ENCODE assay signal across 12 cellular contexts in the genomic region with DNA sequence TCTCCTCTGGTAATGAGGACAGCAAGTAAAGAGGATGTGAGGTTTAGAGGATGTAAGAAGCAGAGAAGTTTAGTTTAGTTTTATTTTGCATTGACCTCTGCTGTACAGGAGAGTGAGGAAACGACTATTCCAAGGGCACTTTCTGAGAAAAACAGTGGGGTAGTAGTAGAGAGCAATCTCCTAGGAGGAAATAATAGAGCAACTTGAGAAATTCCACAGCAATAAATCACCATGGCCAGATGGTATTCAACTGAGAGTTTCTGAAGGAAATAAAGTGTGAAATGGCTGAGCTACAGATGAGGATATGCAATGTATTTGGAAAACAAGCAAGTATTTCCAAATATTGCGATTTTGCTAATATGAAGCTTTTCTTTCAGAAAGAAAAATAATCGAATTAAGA.
DNase-seq lines count a peak whose midpoint lies in the region; ATAC-seq, FAIRE-seq and TF ChIP-seq lines count a peak whose summit lies in the region.
"Had no signal": no experiment of that assay in that cellular context is flagged by ENCODE, and none has a peak within 500 bp of the region (broad histone marks: within the 10 kb centered on the region; RNA-seq: fewer than 3 reads in every experiment).

No MANE protein-coding gene starts in this region.

- H3K27ac ChIP-seq in smooth muscle cell (ENCODE audit: low read depth), result no peak overlapping the region
- no peak overlapping the region for H3K27ac ChIP-seq in Karpas-422 (ENCODE audit: low read length)
- H3K27ac ChIP-seq: parathyroid adenoma had no signal

- H3K27me3 ChIP-seq in smooth muscle cell (ENCODE audit: low read depth) (no peaks in the 10 kb centered on the region), Karpas-422 (ENCODE audit: low read length) (no peaks in the 10 kb centered on the region)
- H3K27me3 ChIP-seq: MG63 had no signal

- H3K4me2 ChIP-seq in smooth muscle cell (peak overlapping the region; percentile 5), Karpas-422 (ENCODE audit: low read depth, low read length, poor library complexity, severe bottlenecking) (no peak overlapping the region)

- DNase-seq in H54 (ENCODE audit: insufficient read length, low spot score), result no peak
- DNase-seq in foreskin fibroblast, result peak; percentile 65 to 80
- no peak for DNase-seq in smooth muscle cell (lab: John Stamatoyannopoulos, UW; ENCODE audit: unreplicated experiment)
- DNase-seq in Karpas-422, result no peak
- no peak for DNase-seq in OCI-M2 (lab: John Stamatoyannopoulos, UW; ENCODE audit: unreplicated experiment)
- DNase-seq: activated CD4-positive, alpha-beta memory T cell treated with anti-CD3 and anti-CD28 coated beads, Interleukin-2, amount 10 ng/mL, durations not matched to agents 7 days and 5 days; activated naive CD8-positive, alpha-beta T cell treated with anti-CD3 and anti-CD28 coated beads, Interleukin-2, amount 10 ng/mL, durations not matched to agents 7 days and 5 days; islet precursor cell; MG63 had no signal

- no peaks in the 10 kb centered on the region for H3F3A ChIP-seq in smooth muscle cell (ENCODE audit: low read depth)

- H3K4me1 ChIP-seq in smooth muscle cell (ENCODE audit: low read depth) (no peaks in the 10 kb centered on the region), Karpas-422 (ENCODE audit: low read length) (no peaks in the 10 kb centered on the region)
- H3K4me1 ChIP-seq: parathyroid adenoma had no signal

- no peaks in the 10 kb centered on the region for H3K9me3 ChIP-seq in smooth muscle cell (replicated peaks; ENCODE audit: low read depth)
- H3K9me3 ChIP-seq in Karpas-422 (ENCODE audit: low read length), result no peaks in the 10 kb centered on the region

- peak; percentile 88 for FAIRE-seq in H54 (lab: Jason Lieb, UNC)

- H4K20me1 ChIP-seq in smooth muscle cell (ENCODE audit: low read depth) (no peaks in the 10 kb centered on the region), Karpas-422 (ENCODE audit: insufficient read depth, low read depth, low read length) (no peaks in the 10 kb centered on the region)

- no peak overlapping the region for H2AFZ ChIP-seq in smooth muscle cell (ENCODE audit: low read depth)
- no peak overlapping the region for H2AFZ ChIP-seq in Karpas-422 (ENCODE audit: low read length)
- H2AFZ ChIP-seq: parathyroid adenoma had no signal

- WGBS in smooth muscle cell (ENCODE audit: low lambda C conversion rate), result 58% methylated on average over 3 of the region's 3 CpGs

- no peaks in the 10 kb centered on the region for H3K79me2 ChIP-seq in smooth muscle cell (ENCODE audit: low read depth)
- H3K79me2 ChIP-seq in Karpas-422 (ENCODE audit: low read length), result no peaks in the 10 kb centered on the region
- H3K79me2 ChIP-seq: parathyroid adenoma had no signal

- H3K9ac ChIP-seq in smooth muscle cell (ENCODE audit: low read depth) (no peak overlapping the region), Karpas-422 (ENCODE audit: low read length) (no peak overlapping the region)
- H3K9ac ChIP-seq: parathyroid adenoma had no signal

- H3K9me2 ChIP-seq in Karpas-422 (replicated peaks; ENCODE audit: insufficient read depth, low read length), result no peaks in the 10 kb centered on the region

- H3K36me3 ChIP-seq in smooth muscle cell (ENCODE audit: low read depth), result no peaks in the 10 kb centered on the region
- H3K36me3 ChIP-seq in Karpas-422 (ENCODE audit: insufficient read depth, low read length), result no peaks in the 10 kb centered on the region
- H3K36me3 ChIP-seq: MG63 had no signal

- H3K4me3 ChIP-seq in foreskin fibroblast (ENCODE audit: low read depth in 1 of 2, low read length in 2 of 2) (no peak overlapping the region), smooth muscle cell (no peak overlapping the region), Karpas-422 (ENCODE audit: low read length) (no peak overlapping the region)
- H3K4me3 ChIP-seq: MG63 had no signal

- no peak for TF ChIP-seq POLR2A in H54 (IDR thresholded peaks at IDR 0.05; ENCODE audit: low read depth, low read length)

- ATAC-seq in SK-N-SH treated with all-trans-retinoic acid at 6 μM for 48 hours, result peak; percentile 84
- no peak for ATAC-seq in HG03469 (IDR thresholded peaks at IDR 0.05; ENCODE audit: unreplicated experiment)

- TF ChIP-seq CTCF in foreskin fibroblast (IDR thresholded peaks at IDR 0.05; ENCODE audit: low read depth, low read length) (no peak), smooth muscle cell (IDR thresholded peaks at IDR 0.05; ENCODE audit: borderline replicate concordance, insufficient read depth, poor library complexity, severe bottlenecking) (no peak)

TF ChIP-seq in SK-N-SH treated with all-trans-retinoic acid at 6 μM for 48 hours, 23 proteins besides CTCF, POLR2A, EP300 and RAD21:
- TF ChIP-seq ZFP30 (CRISPR knock-in tag; IDR thresholded peaks at IDR 0.05) (no peak), SNAI2 (CRISPR knock-in tag; IDR thresholded peaks at IDR 0.05) (no peak), PPARA (CRISPR knock-in tag; IDR thresholded peaks at IDR 0.05; ENCODE audit: borderline replicate concordance) (no peak), RARB (CRISPR knock-in tag; IDR thresholded peaks at IDR 0.05) (no peak), ARNTL (CRISPR knock-in tag; IDR thresholded peaks at IDR 0.05; ENCODE audit: borderline replicate concordance, low read depth) (no peak), OSR1 (CRISPR knock-in tag; IDR thresholded peaks at IDR 0.05) (no peak), BACH2 (CRISPR knock-in tag; IDR thresholded peaks at IDR 0.05; ENCODE audit: borderline replicate concordance) (no peak), ZNF70 (CRISPR knock-in tag; IDR thresholded peaks at IDR 0.05) (no peak), TOX (CRISPR knock-in tag; IDR thresholded peaks at IDR 0.05; ENCODE audit: borderline replicate concordance) (no peak), TCF4 (CRISPR knock-in tag; IDR thresholded peaks at IDR 0.05; ENCODE audit: borderline replicate concordance) (no peak)
- TF ChIP-seq, protein P1, sequence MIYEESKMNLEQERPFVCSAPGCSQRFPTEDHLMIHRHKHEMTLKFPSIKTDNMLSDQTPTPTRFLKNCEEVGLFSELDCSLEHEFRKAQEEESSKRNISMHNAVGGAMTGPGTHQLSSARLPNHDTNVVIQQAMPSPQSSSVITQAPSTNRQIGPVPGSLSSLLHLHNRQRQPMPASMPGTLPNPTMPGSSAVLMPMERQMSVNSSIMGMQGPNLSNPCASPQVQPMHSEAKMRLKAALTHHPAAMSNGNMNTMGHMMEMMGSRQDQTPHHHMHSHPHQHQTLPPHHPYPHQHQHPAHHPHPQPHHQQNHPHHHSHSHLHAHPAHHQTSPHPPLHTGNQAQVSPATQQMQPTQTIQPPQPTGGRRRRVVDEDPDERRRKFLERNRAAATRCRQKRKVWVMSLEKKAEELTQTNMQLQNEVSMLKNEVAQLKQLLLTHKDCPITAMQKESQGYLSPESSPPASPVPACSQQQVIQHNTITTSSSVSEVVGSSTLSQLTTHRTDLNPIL (CRISPR knock-in tag; IDR thresholded peaks at IDR 0.05; ENCODE audit: low read depth), result no peak
- TF ChIP-seq, protein P2, sequence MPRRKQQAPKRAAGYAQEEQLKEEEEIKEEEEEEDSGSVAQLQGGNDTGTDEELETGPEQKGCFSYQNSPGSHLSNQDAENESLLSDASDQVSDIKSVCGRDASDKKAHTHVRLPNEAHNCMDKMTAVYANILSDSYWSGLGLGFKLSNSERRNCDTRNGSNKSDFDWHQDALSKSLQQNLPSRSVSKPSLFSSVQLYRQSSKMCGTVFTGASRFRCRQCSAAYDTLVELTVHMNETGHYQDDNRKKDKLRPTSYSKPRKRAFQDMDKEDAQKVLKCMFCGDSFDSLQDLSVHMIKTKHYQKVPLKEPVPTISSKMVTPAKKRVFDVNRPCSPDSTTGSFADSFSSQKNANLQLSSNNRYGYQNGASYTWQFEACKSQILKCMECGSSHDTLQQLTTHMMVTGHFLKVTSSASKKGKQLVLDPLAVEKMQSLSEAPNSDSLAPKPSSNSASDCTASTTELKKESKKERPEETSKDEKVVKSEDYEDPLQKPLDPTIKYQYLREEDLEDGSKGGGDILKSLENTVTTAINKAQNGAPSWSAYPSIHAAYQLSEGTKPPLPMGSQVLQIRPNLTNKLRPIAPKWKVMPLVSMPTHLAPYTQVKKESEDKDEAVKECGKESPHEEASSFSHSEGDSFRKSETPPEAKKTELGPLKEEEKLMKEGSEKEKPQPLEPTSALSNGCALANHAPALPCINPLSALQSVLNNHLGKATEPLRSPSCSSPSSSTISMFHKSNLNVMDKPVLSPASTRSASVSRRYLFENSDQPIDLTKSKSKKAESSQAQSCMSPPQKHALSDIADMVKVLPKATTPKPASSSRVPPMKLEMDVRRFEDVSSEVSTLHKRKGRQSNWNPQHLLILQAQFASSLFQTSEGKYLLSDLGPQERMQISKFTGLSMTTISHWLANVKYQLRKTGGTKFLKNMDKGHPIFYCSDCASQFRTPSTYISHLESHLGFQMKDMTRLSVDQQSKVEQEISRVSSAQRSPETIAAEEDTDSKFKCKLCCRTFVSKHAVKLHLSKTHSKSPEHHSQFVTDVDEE (CRISPR knock-in tag; IDR thresholded peaks at IDR 0.05), result no peak
- TF ChIP-seq, protein P3, sequence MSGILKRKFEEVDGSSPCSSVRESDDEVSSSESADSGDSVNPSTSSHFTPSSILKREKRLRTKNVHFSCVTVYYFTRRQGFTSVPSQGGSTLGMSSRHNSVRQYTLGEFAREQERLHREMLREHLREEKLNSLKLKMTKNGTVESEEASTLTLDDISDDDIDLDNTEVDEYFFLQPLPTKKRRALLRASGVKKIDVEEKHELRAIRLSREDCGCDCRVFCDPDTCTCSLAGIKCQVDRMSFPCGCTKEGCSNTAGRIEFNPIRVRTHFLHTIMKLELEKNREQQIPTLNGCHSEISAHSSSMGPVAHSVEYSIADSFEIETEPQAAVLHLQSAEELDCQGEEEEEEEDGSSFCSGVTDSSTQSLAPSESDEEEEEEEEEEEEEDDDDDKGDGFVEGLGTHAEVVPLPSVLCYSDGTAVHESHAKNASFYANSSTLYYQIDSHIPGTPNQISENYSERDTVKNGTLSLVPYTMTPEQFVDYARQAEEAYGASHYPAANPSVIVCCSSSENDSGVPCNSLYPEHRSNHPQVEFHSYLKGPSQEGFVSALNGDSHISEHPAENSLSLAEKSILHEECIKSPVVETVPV (CRISPR knock-in tag; IDR thresholded peaks at IDR 0.05), result no peak
- TF ChIP-seq, protein P4, sequence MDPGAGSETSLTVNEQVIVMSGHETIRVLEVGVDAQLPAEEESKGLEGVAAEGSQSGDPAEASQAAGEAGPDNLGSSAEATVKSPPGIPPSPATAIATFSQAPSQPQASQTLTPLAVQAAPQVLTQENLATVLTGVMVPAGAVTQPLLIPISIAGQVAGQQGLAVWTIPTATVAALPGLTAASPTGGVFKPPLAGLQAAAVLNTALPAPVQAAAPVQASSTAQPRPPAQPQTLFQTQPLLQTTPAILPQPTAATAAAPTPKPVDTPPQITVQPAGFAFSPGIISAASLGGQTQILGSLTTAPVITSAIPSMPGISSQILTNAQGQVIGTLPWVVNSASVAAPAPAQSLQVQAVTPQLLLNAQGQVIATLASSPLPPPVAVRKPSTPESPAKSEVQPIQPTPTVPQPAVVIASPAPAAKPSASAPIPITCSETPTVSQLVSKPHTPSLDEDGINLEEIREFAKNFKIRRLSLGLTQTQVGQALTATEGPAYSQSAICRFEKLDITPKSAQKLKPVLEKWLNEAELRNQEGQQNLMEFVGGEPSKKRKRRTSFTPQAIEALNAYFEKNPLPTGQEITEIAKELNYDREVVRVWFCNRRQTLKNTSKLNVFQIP (CRISPR knock-in tag; IDR thresholded peaks at IDR 0.05; ENCODE audit: borderline replicate concordance, low read depth), result no peak

Comparison
In these comparisons a context has a peak if more than half of its experiments do, and no peak if none do; other contexts are left out.
1. DNase-seq: peak in foreskin fibroblast (2 of 2); none in H54 (single experiment), smooth muscle cell (single experiment), Karpas-422 (single experiment) and OCI-M2 (single experiment).